ENCODE assay signal across 19 cellular contexts in genomic region chr15:70597056-70597603, GRCh38.
A peak's percentile ranks its signal among the peaks of the same experiment; 100 is the strongest.
DNase-seq lines count a peak whose midpoint lies in the region; ATAC-seq and TF ChIP-seq lines count a peak whose summit lies in the region.
"Had no signal": no experiment of that assay in that cellular context is flagged by ENCODE, and none has a peak within 500 bp of the region (broad histone marks: within the 10 kb centered on the region; RNA-seq: fewer than 3 reads in every experiment).

No MANE protein-coding gene starts in this region.

- no peak for TF ChIP-seq RAD21 in IMR-90 (IDR thresholded peaks at IDR 0.05; ENCODE audit: low read length)

- POLR2A ChIA-PET in IMR-90 (lab: Charles Lee; ENCODE audit: unreplicated experiment) = no interaction called here
- POLR2A ChIA-PET in activated CD8-positive, alpha-beta T cell treated with anti-CD3 and anti-CD28 coated beads for 36 hours (lab: Charles Lee) = no interaction called here

- H2BK20ac ChIP-seq in IMR-90 (ENCODE audit: low read depth, low read length) = no peak overlapping the region

- TF ChIP-seq POLR2A in IMR-90 (IDR thresholded peaks at IDR 0.05; ENCODE audit: low read depth, low read length) = no peak

- H3K56ac ChIP-seq in IMR-90 (ENCODE audit: extremely low read depth, insufficient read depth, low read length) = no peak overlapping the region

- H2AK5ac ChIP-seq in IMR-90 (ENCODE audit: low read depth, low read length) = no peak overlapping the region; the same call in 1 of the 2 replicates

- dilution Hi-C loops in IMR-90 (cut with HindIII; ENCODE audit: low sequenced_read_pairs, unreplicated experiment) = no loop called here

- H3K9me3 ChIP-seq in IMR-90 (ENCODE audit: control insufficient read depth, insufficient read depth, low read length) (0 out of 2 replicates have a peak, but pooled peaks cover 2% of the 10 kb centered on the region), lung (ENCODE audit: control insufficient read depth in 2 of 2, insufficient read depth in 1 of 2, low read length in 1 of 2) (peaks cover 0 to 3% of the 10 kb centered on the region in 2 donors)

- H3K18ac ChIP-seq in IMR-90 (ENCODE audit: low read depth, low read length) = no peak overlapping the region

- DNase-seq in AG10803 (ENCODE audit: low read depth) (peak; percentile 33), IMR-90 (no peak), astrocyte of the hippocampus (ENCODE audit: low read depth, low spot score) (peak; percentile 64), lung (ENCODE audit: low spot score) (peak; percentile 22), NCI-H2107 (lab: John Stamatoyannopoulos, UW) (no peak), cardiac septum (ENCODE audit: low spot score) (no peak), T1000 (lab: John Stamatoyannopoulos, UW) (no peak)
- no peak for DNase-seq in activated CD8-positive, alpha-beta T cell treated with anti-CD3 and anti-CD28 coated beads for 36 hours
- DNase-seq: activated CD4-positive, alpha-beta T cell treated with anti-CD3 and anti-CD28 coated beads for 4 hours; COR-L47; GF-D8; hippocampal formation; KBM-7; NCI-H1417 treated with DMSO at 0.1 percent for 48 hours; NCI-H446 had no signal

- no peaks in the 10 kb centered on the region for H3K79me1 ChIP-seq in IMR-90 (ENCODE audit: low read depth in 1 of 2, low read length in 2 of 2)

- no peak for TF ChIP-seq CTCF in AG10803 (conservative IDR thresholded peaks at IDR 0.05; ENCODE audit: low read length)
- no peak for TF ChIP-seq CTCF in IMR-90 (conservative IDR thresholded peaks at IDR 0.05; ENCODE audit: low read depth, low read length)
- TF ChIP-seq CTCF in lung (IDR thresholded peaks at IDR 0.05; ENCODE audit: control extremely low read depth, extremely low read depth) = no peak
- no peak for TF ChIP-seq CTCF in activated CD8-positive, alpha-beta T cell treated with anti-CD3 and anti-CD28 coated beads for 36 hours (IDR thresholded peaks at IDR 0.05)

- H3K4me1 Mint-ChIP-seq in activated CD8-positive, alpha-beta T cell treated with anti-CD3 and anti-CD28 coated beads for 36 hours (ENCODE audit: low read depth) = no peaks in the 10 kb centered on the region
- H3K4me1 Mint-ChIP-seq: activated naive CD4-positive, alpha-beta T cell treated with anti-CD3 and anti-CD28 coated beads, Interleukin-2, amount 50 U/mL, for 24 hours; brain had no signal

- no peak overlapping the region for H2BK5ac ChIP-seq in IMR-90 (ENCODE audit: low read depth, low read length, poor library complexity, severe bottlenecking)

- H3K4me3 ChIP-seq in AG10803 (ENCODE audit: low read length) (no peak overlapping the region), IMR-90 (ENCODE audit: insufficient read depth, low read depth, low read length) (no peak overlapping the region), lung (no peak overlapping the region)
- H3K4me3 ChIP-seq: SJSA1 had no signal

- H2AK9ac ChIP-seq in IMR-90 (replicated peaks; ENCODE audit: low read depth, low read length, poor library complexity) = no peak overlapping the region

- H3K9ac ChIP-seq in IMR-90 (ENCODE audit: low read depth, low read length) = no peak overlapping the region

- no peak overlapping the region for H3K4me2 ChIP-seq in IMR-90 (ENCODE audit: low read depth, low read length)

- peak overlapping the region; percentile 4; the same call in 1 of the 2 replicates for H4K91ac ChIP-seq in IMR-90 (ENCODE audit: insufficient read depth, low read depth, low read length)

- no peaks in the 10 kb centered on the region for H3K36me3 ChIP-seq in IMR-90 (ENCODE audit: control insufficient read depth, insufficient read depth, low read length)
- H3K36me3 ChIP-seq in lung (ENCODE audit: control insufficient read depth in 2 of 2, insufficient read depth in 2 of 2, low read length in 2 of 2) = no peaks in the 10 kb centered on the region
- H3K36me3 ChIP-seq: SJSA1 had no signal

- H3K4me3 Mint-ChIP-seq in activated CD8-positive, alpha-beta T cell treated with anti-CD3 and anti-CD28 coated beads for 36 hours = no peak overlapping the region
- H3K4me3 Mint-ChIP-seq: activated naive CD4-positive, alpha-beta T cell treated with anti-CD3 and anti-CD28 coated beads, Interleukin-2, amount 50 U/mL, for 24 hours; brain; stimulated activated naive CD8-positive, alpha-beta T cell treated with anti-CD3 and anti-CD28 coated beads, Interleukin-15, Interleukin-2, amounts not matched to agents 100 ng/mL and 50 ng/mL, for 24 hours had no signal

- no peak overlapping the region for H2AFZ ChIP-seq in IMR-90 (replicated peaks; ENCODE audit: low read length, poor library complexity)

- H3K27me3 Mint-ChIP-seq in activated CD8-positive, alpha-beta T cell treated with anti-CD3 and anti-CD28 coated beads for 36 hours = no peaks in the 10 kb centered on the region
- H3K27me3 Mint-ChIP-seq: activated naive CD4-positive, alpha-beta T cell treated with anti-CD3 and anti-CD28 coated beads, Interleukin-2, amount 50 U/mL, for 24 hours; brain had no signal

- no peak overlapping the region for H4K5ac ChIP-seq in IMR-90 (ENCODE audit: low read depth, low read length)

- H2BK15ac ChIP-seq in IMR-90 (ENCODE audit: low read depth, low read length) = no peak overlapping the region

- H3K36me3 Mint-ChIP-seq in activated CD8-positive, alpha-beta T cell treated with anti-CD3 and anti-CD28 coated beads for 36 hours (ENCODE audit: low read depth) = peaks cover 4% of the 10 kb centered on the region
- H3K36me3 Mint-ChIP-seq: brain had no signal

- peaks cover 19% of the 10 kb centered on the region for H3K9me3 Mint-ChIP-seq in activated CD8-positive, alpha-beta T cell treated with anti-CD3 and anti-CD28 coated beads for 36 hours

- H4K8ac ChIP-seq in IMR-90 (ENCODE audit: low read depth in 2 of 2, low read length in 2 of 2) = no peak overlapping the region

- H3K27me3 ChIP-seq in IMR-90 (ENCODE audit: control insufficient read depth, insufficient read depth, low read length) (no peaks in the 10 kb centered on the region), lung (ENCODE audit: control insufficient read depth, insufficient read depth) (no peaks in the 10 kb centered on the region)
- H3K27me3 ChIP-seq: SJSA1 had no signal

- H2BK120ac ChIP-seq in IMR-90 (ENCODE audit: low read depth, low read length) = no peak overlapping the region

- CTCF ChIA-PET in IMR-90 (lab: Yijun Ruan, JAX) = no interaction called here
- CTCF ChIA-PET in activated CD8-positive, alpha-beta T cell treated with anti-CD3 and anti-CD28 coated beads for 36 hours (lab: Charles Lee) = no interaction called here

- no peaks in the 10 kb centered on the region for H3K9me1 ChIP-seq in IMR-90 (ENCODE audit: insufficient read depth, low read length)

- WGBS in IMR-90 (ENCODE audit: extremely low coverage in 2 of 2, insufficient read length in 1 of 2), 2 experiments = 63% methylated on average over 3 of the region's 5 CpGs; no CpG with 5 or more reads in 1 of the 2 experiments
- 67 to 78% methylated on average over 5 of the region's 5 CpGs for WGBS in lung, 2 donors

- intact Hi-C loops in IMR-90 (cut with micrococcal nuclease) (no loop called here), cardiac septum (cut with DNase I) (no loop called here)
- intact Hi-C loops in activated CD8-positive, alpha-beta T cell treated with anti-CD3 and anti-CD28 coated beads for 36 hours (cut with micrococcal nuclease) = no loop called here

- in situ Hi-C loops in IMR-90 (cut with MboI; ENCODE audit: low sequenced_read_pairs) = no loop called here

- ATAC-seq in IMR-90 (ENCODE audit: low read depth) (peak; percentile 37; the same call in 1 of the 2 replicates), lung (ENCODE audit: insufficient read depth, low FRiP score) (no peak)
- ATAC-seq in activated CD8-positive, alpha-beta T cell treated with anti-CD3 and anti-CD28 coated beads for 36 hours = no peak

- no peak overlapping the region for H3K14ac ChIP-seq in IMR-90 (replicated peaks; ENCODE audit: low read depth, low read length)

- no TSS peak for BruUV-seq in IMR-90 (replicated peaks; lab: Mats Ljungman, UMichigan)

- H3K27ac ChIP-seq in IMR-90 (ENCODE audit: insufficient read depth, low read length) = no peak overlapping the region
- H3K27ac ChIP-seq in lung (ENCODE audit: low read depth in 1 of 2, low read length in 1 of 2) = no peak overlapping the region
- H3K27ac ChIP-seq: SJSA1 had no signal

- H3K4ac ChIP-seq in IMR-90 (ENCODE audit: low read depth, low read length) = no peak overlapping the region

- no peak overlapping the region for H3K27ac Mint-ChIP-seq in activated CD8-positive, alpha-beta T cell treated with anti-CD3 and anti-CD28 coated beads for 36 hours
- H3K27ac Mint-ChIP-seq: activated naive CD4-positive, alpha-beta T cell treated with anti-CD3 and anti-CD28 coated beads, Interleukin-2, amount 50 U/mL, for 24 hours; brain; stimulated activated naive CD8-positive, alpha-beta T cell treated with anti-CD3 and anti-CD28 coated beads, Interleukin-15, Interleukin-2, amounts not matched to agents 100 ng/mL and 50 ng/mL, for 24 hours had no signal

- no peak overlapping the region for H3K23ac ChIP-seq in IMR-90 (ENCODE audit: low read depth, low read length)

- peaks cover 4% of the 10 kb centered on the region; the same call in 1 of the 2 replicates for H3K4me1 ChIP-seq in IMR-90 (ENCODE audit: control insufficient read depth, insufficient read depth, low read length)
- no peaks in the 10 kb centered on the region for H3K4me1 ChIP-seq in lung (ENCODE audit: control insufficient read depth in 2 of 2, insufficient read depth in 2 of 2, low read length in 2 of 2)

- no peaks in the 10 kb centered on the region for H4K20me1 ChIP-seq in IMR-90 (ENCODE audit: insufficient read depth, low read length)

TF ChIP-seq in IMR-90, 13 proteins besides CTCF, POLR2A, EP300 and RAD21 (continues in another document):
- TF ChIP-seq MAFK (IDR thresholded peaks at IDR 0.05; ENCODE audit: low read depth, low read length) (no peak), RCOR1 (IDR thresholded peaks at IDR 0.05; ENCODE audit: insufficient replicate concordance, low read length) (no peak), FOS (IDR thresholded peaks at IDR 0.05; ENCODE audit: low read depth, low read length) (no peak), ELK1 (IDR thresholded peaks at IDR 0.05; ENCODE audit: borderline replicate concordance, low read depth, low read length) (no peak), MXI1 (IDR thresholded peaks at IDR 0.05; ENCODE audit: borderline replicate concordance, low read depth, low read length) (no peak), MAZ (IDR thresholded peaks at IDR 0.05; ENCODE audit: borderline replicate concordance, low read depth, low read length) (no peak), NFE2L2 (IDR thresholded peaks at IDR 0.05; ENCODE audit: low read depth, low read length) (no peak), SMC3 (IDR thresholded peaks at IDR 0.05; ENCODE audit: low read depth, low read length) (no peak), CEBPB (IDR thresholded peaks at IDR 0.05; ENCODE audit: low read depth, low read length) (no peak)

Comparison
In these comparisons a context has a peak if more than half of its experiments do, and no peak if none do; other contexts are left out.
1. DNase-seq: peak in AG10803 (single experiment), astrocyte of the hippocampus (single experiment) and lung (single experiment); none in IMR-90 (single experiment), NCI-H2107 (single experiment), activated CD8-positive, alpha-beta T cell treated with anti-CD3 and anti-CD28 coated beads for 36 hours (single experiment), cardiac septum (single experiment) and T1000 (single experiment).